ENCODE assay signal across 31 cellular contexts in genomic region chr22:44195189-44195871, GRCh38. TPM values are rescaled to one million over a fixed set of nuclear protein-coding genes. Genes with fewer than 3 reads are reported as not detected.
DNase-seq lines count a peak whose midpoint lies in the region; TF ChIP-seq lines count a peak whose summit lies in the region.
"Had no signal": no experiment of that assay in that cellular context is flagged by ENCODE, and none has a peak within 500 bp of the region (broad histone marks: within the 10 kb centered on the region; RNA-seq: fewer than 3 reads in every experiment).

No MANE protein-coding gene starts in this region.

- DNase-seq in NCI-H1694 (lab: John Stamatoyannopoulos, UW) (peak; percentile 4), NCI-H1694 treated with DMSO at 0.1 percent for 48 hours (lab: John Stamatoyannopoulos, UW) (no peak), COLO668 (lab: John Stamatoyannopoulos, UW; ENCODE audit: unreplicated experiment) (peak; percentile 15), NCI-H2171 (lab: John Stamatoyannopoulos, UW) (peak; percentile 35), mesenteric fat pad (ENCODE audit: low spot score) (peak; percentile 87), amniotic stem cell (lab: John Stamatoyannopoulos, UW) (no peak), hepatocyte (ENCODE audit: low spot score) (no peak)
- no peak for DNase-seq in activated CD4-positive, alpha-beta T cell treated with anti-CD3 and anti-CD28 coated beads, Interleukin-2, amount 50 U/mL, for 48 hours
- DNase-seq: 8988T; activated CD4-positive, alpha-beta T cell treated with anti-CD3 and anti-CD28 coated beads for 4 hours; activated T-cell treated with anti-CD3 and anti-CD28 coated beads, Interleukin-2, amount 50 U/mL, for 24 hours; body of pancreas; CD4-positive, alpha-beta T cell; erythroblast; GM23248; HFFc6; left colon; mammary epithelial cell; NCI-H146; NCI-H526; nephron progenitor cell; stimulated activated CD4-positive, alpha-beta T cell treated with anti-CD3 and anti-CD28 coated beads, Interleukin-1b, Interleukin-23, amount 100 ng/mL, for 48 hours; stomach; thyroid gland; uterus; WERI-Rb-1 had no signal

- H3K36me3 ChIP-seq in hepatocyte (replicated peaks; ENCODE audit: insufficient read depth, low read depth) = no peaks in the 10 kb centered on the region
- H3K36me3 ChIP-seq: adrenal gland, pancreas, thyroid gland, uterus, WERI-Rb-1 had no signal

- no peak overlapping the region for H3K27ac ChIP-seq in hepatocyte
- H3K27ac ChIP-seq: adrenal gland, body of pancreas, GM23248, pancreas, stomach, thyroid gland, uterus, WERI-Rb-1 had no signal

- no peak overlapping the region for H2AFZ ChIP-seq in hepatocyte
- H2AFZ ChIP-seq: GM23248 had no signal

- H3K9me2 ChIP-seq in hepatocyte (replicated peaks; ENCODE audit: insufficient read depth) = no peaks in the 10 kb centered on the region

- no peaks in the 10 kb centered on the region for H3K4me1 ChIP-seq in hepatocyte (ENCODE audit: insufficient read depth)
- H3K4me1 ChIP-seq: adrenal gland, body of pancreas, pancreas, stomach, thyroid gland, uterus had no signal

- no peak overlapping the region for H3K4me3 ChIP-seq in hepatocyte
- H3K4me3 ChIP-seq: adrenal gland, body of pancreas, GM23248, pancreas, smooth muscle cell, stomach, thyroid gland, uterus had no signal

- H4K20me1 ChIP-seq in hepatocyte (ENCODE audit: insufficient read depth, poor library complexity, severe bottlenecking) = no peaks in the 10 kb centered on the region

- H3K9me3 ChIP-seq in hepatocyte (ENCODE audit: low read depth) = no peaks in the 10 kb centered on the region
- H3K9me3 ChIP-seq: adrenal gland, body of pancreas, pancreas, stomach, thyroid gland, uterus had no signal

- 65% methylated on average over 5 of the region's 5 CpGs for WGBS in hepatocyte (ENCODE audit: low lambda C conversion rate, missing lambda C conversion rate)

- no peaks in the 10 kb centered on the region for H3K27me3 ChIP-seq in hepatocyte
- H3K27me3 ChIP-seq: adrenal gland, body of pancreas, pancreas, thyroid gland, uterus had no signal

- no peak overlapping the region for H3K4me2 ChIP-seq in hepatocyte
- H3K4me2 ChIP-seq: smooth muscle cell had no signal

- no peaks in the 10 kb centered on the region for H3K79me2 ChIP-seq in hepatocyte

- no peak for TF ChIP-seq CTCF in hepatocyte (IDR thresholded peaks at IDR 0.05; ENCODE audit: poor library complexity)

RNA-seq across cellular contexts. Expression of gene PARVG, which starts 14.6 kb away (rescaled TPM):
- total RNA-seq in mesenteric fat pad (23.0 TPM), hepatocyte (0.96 and 1.00 TPM in 2 replicates)
- 0.77 and 2.8 TPM in 2 replicates for polyA plus RNA-seq in hepatocyte
- total RNA-seq: glomerular endothelial cell, GM23248, HFFc6, mammary epithelial cell, SK-MEL-5 had no signal
- polyA plus RNA-seq: GM23248, mammary epithelial cell, smooth muscle cell had no signal

Comparison
In these comparisons a context has a peak if more than half of its experiments do, and no peak if none do; other contexts are left out.
1. DNase-seq: peak in NCI-H1694 (single experiment), COLO668 (single experiment), NCI-H2171 (single experiment) and mesenteric fat pad (single experiment); none in NCI-H1694 treated with DMSO at 0.1 percent for 48 hours (single experiment), amniotic stem cell (single experiment), activated CD4-positive, alpha-beta T cell treated with anti-CD3 and anti-CD28 coated beads, Interleukin-2, amount 50 U/mL, for 48 hours (0 of 2) and hepatocyte (single experiment).
2. RNA of gene PARVG, which starts 14.6 kb away (total RNA-seq): 23.0 TPM in mesenteric fat pad (single experiment); 0.96 to 1.00 TPM in hepatocyte; every median in the first group is over 10 times any median in the second.